In the genomic region with DNA sequence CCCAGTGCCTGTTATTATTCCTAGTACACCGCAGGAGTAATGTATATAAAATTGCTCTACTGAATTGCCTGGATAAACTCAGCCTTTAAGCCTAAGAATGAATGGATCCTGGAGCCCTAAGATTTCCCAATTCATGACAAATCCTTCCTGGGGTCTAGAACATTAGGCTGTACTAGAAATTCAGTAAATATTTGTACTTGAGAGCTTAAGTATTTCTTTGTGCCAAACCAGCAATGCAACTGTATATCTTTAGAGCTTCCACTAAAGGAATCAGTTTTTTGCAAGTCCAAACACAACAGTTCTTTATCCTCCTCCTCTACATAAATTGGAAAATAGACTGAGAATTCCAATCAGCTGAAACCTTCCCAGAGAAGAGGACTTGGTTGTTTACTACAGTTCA, we compare ENCODE assay signal across 35 cellular contexts.
"Had no signal": no experiment of that assay in that cellular context is flagged by ENCODE, and none has a peak within 500 bp of the region (broad histone marks: within the 10 kb centered on the region; RNA-seq: fewer than 3 reads in every experiment).

No MANE protein-coding gene starts in this region.

- H3K4me3 ChIP-seq: body of pancreas, cardiac muscle cell, colonic mucosa, esophagus squamous epithelium, gastroesophageal sphincter, pancreas, prostate gland, upper lobe of left lung, vagina had no signal

- H3K27me3 Mint-ChIP-seq: activated B cell treated with CpG ODN at 0.5 μM for 24 hours; naive thymus-derived CD8-positive, alpha-beta T cell; stimulated activated memory B cell treated with anti-CD40 and anti-IgM and Interleukin-4, amounts not matched to agents 10 μg/mL and 1 μg/mL and 100 μg/mL, for 72 hours; stimulated activated naive CD8-positive, alpha-beta T cell treated with anti-CD3 and anti-CD28 coated beads, Interleukin-15, amount 100 ng/mL, for 72 hours had no signal

- H3K36me3 ChIP-seq: cardiac muscle cell, colonic mucosa, esophagus squamous epithelium, gastroesophageal sphincter, pancreas, prostate gland, upper lobe of left lung, vagina had no signal

- H3K4me3 Mint-ChIP-seq: activated B cell treated with CpG ODN at 0.5 μM for 24 hours; activated T-cell treated with anti-CD3 and anti-CD28 coated beads, Interleukin-2, amount 50 U/mL, for 72 hours; naive thymus-derived CD8-positive, alpha-beta T cell; neural crest cell; stimulated activated memory B cell treated with anti-CD40 and anti-IgM and Interleukin-4, amounts not matched to agents 10 μg/mL and 1 μg/mL and 100 μg/mL, for 72 hours; stimulated activated naive CD8-positive, alpha-beta T cell treated with anti-CD3 and anti-CD28 coated beads, Interleukin-15, amount 100 ng/mL, for 72 hours had no signal

- H3K27ac ChIP-seq: body of pancreas, cardiac muscle cell, colonic mucosa, epithelial cell of prostate, esophagus squamous epithelium, gastroesophageal sphincter, pancreas, prostate gland, upper lobe of left lung, vagina had no signal

- H3K9me3 Mint-ChIP-seq: activated B cell treated with CpG ODN at 0.5 μM for 24 hours; naive thymus-derived CD8-positive, alpha-beta T cell; neural crest cell; stimulated activated memory B cell treated with anti-CD40 and anti-IgM and Interleukin-4, amounts not matched to agents 10 μg/mL and 1 μg/mL and 100 μg/mL, for 72 hours; stimulated activated naive CD8-positive, alpha-beta T cell treated with anti-CD3 and anti-CD28 coated beads, Interleukin-15, amount 100 ng/mL, for 72 hours had no signal

- H3K27ac Mint-ChIP-seq: activated B cell treated with CpG ODN at 0.5 μM for 24 hours; activated T-cell treated with anti-CD3 and anti-CD28 coated beads, Interleukin-2, amount 50 U/mL, for 72 hours; stimulated activated memory B cell treated with anti-CD40 and anti-IgM and Interleukin-4, amounts not matched to agents 10 μg/mL and 1 μg/mL and 100 μg/mL, for 72 hours; stimulated activated naive CD8-positive, alpha-beta T cell treated with anti-CD3 and anti-CD28 coated beads, Interleukin-15, amount 100 ng/mL, for 72 hours had no signal

- H3K27me3 ChIP-seq: body of pancreas, cardiac muscle cell, colonic mucosa, esophagus squamous epithelium, gastroesophageal sphincter, pancreas, upper lobe of left lung, vagina had no signal

- H3K9me3 ChIP-seq: body of pancreas, colonic mucosa, esophagus squamous epithelium, gastroesophageal sphincter, pancreas, prostate gland, upper lobe of left lung, vagina had no signal

- H3K4me1 ChIP-seq: body of pancreas, pancreas had no signal

- DNase-seq: activated B cell treated with CpG ODN at 0.5 μM for 24 hours; activated naive CD4-positive, alpha-beta T cell; activated T-cell treated with anti-CD3 and anti-CD28 coated beads for 4 hours; activated T-cell treated with anti-CD3 and anti-CD28 coated beads, Interleukin-2, amount 50 U/mL, for 72 hours; aorta; body of pancreas; cerebellar nuclear complex; colonic mucosa; effector CD8-positive, alpha-beta T cell; esophagus squamous epithelium; head of caudate nucleus; hippocampal formation; kidney; left colon; midbrain; naive thymus-derived CD8-positive, alpha-beta T cell; nucleus accumbens; pancreas; retina; stimulated activated CD4-positive, alpha-beta T cell treated with anti-CD3 and anti-CD28 coated beads, Interleukin-1b, Interleukin-23, amount 100 ng/mL, for 48 hours; stimulated activated CD4-positive, alpha-beta T cell treated with anti-CD3 and anti-CD28 coated beads, Interleukin-4, amount 100 ng/mL, for 4 hours; stimulated activated CD8-positive, alpha-beta memory T cell treated with anti-CD3 and anti-CD28 coated beads, Interleukin-4, amount 100 ng/mL, for 48 hours; stimulated activated naive CD8-positive, alpha-beta T cell treated with anti-CD3 and anti-CD28 coated beads, Interleukin-15, amount 100 ng/mL, for 72 hours; substantia nigra; T-helper 2 cell; upper lobe of left lung had no signal

- ATAC-seq: activated naive CD4-positive, alpha-beta T cell treated with anti-CD3 and anti-CD28 coated beads, Interleukin-2, amount 50 U/mL, for 72 hours; activated T-cell treated with anti-CD3 and anti-CD28 coated beads, Interleukin-2, amount 50 U/mL, for 72 hours; body of pancreas; gastroesophageal sphincter; naive thymus-derived CD8-positive, alpha-beta T cell; pancreas; sciatic nerve; stimulated activated memory B cell treated with anti-CD40 and anti-IgM and Interleukin-4, amounts not matched to agents 10 μg/mL and 1 μg/mL and 100 μg/mL, for 72 hours; stimulated activated naive CD8-positive, alpha-beta T cell treated with anti-CD3 and anti-CD28 coated beads, Interleukin-15, amount 100 ng/mL, for 72 hours had no signal
